Comparison of ENCODE assay signal across 8 cellular contexts in genomic region chr1:185156321-185156853, GRCh38. TPM values are rescaled to one million over a fixed set of nuclear protein-coding genes. Genes with fewer than 3 reads are reported as not detected.
DNase-seq lines count a peak whose midpoint lies in the region; ATAC-seq and TF ChIP-seq lines count a peak whose summit lies in the region.

No MANE protein-coding gene starts in this region.

- H3K4me1 Mint-ChIP-seq in CD14-positive monocyte: peaks cover 42% of the 10 kb centered on the region
- H3K4me1 Mint-ChIP-seq in natural killer cell treated with Interleukin-12 subunit alpha and Interleukin-12 subunit beta and Interleukin-15 and Interleukin-18, amount 100 ng/mL, for 72 hours (ENCODE audit: low read depth in 2 of 2): peaks cover 34 to 43% of the 10 kb centered on the region in 2 donors

- H3K4me3 Mint-ChIP-seq in CD14-positive monocyte: peak overlapping the region; percentile 95 to 99
- peak overlapping the region; percentile 98 for H3K4me3 Mint-ChIP-seq in natural killer cell treated with Interleukin-12 subunit alpha and Interleukin-12 subunit beta and Interleukin-15 and Interleukin-18, amount 100 ng/mL, for 72 hours

- TF ChIP-seq CTCF in CD14-positive monocyte (IDR thresholded peaks at IDR 0.05): no peak
- no peak for TF ChIP-seq CTCF in epithelial cell of proximal tubule (conservative IDR thresholded peaks at IDR 0.05; ENCODE audit: low read depth, low read length)

- peak overlapping the region; percentile 83 for H3K27ac ChIP-seq in SK-N-MC

- H3K27ac Mint-ChIP-seq in CD14-positive monocyte: peak overlapping the region; percentile 97 to 99 (median 99)
- peak overlapping the region; percentile 92 for H3K27ac Mint-ChIP-seq in natural killer cell treated with Interleukin-12 subunit alpha and Interleukin-12 subunit beta and Interleukin-15 and Interleukin-18, amount 100 ng/mL, for 72 hours

- H3K4me3 ChIP-seq in SK-N-MC: peak overlapping the region; percentile 95
- H3K4me3 ChIP-seq in epithelial cell of proximal tubule (ENCODE audit: low read depth, low read length): peak overlapping the region; percentile 87

- H3K36me3 Mint-ChIP-seq in CD14-positive monocyte: peaks cover 5 to 8% of the 10 kb centered on the region in 2 donors
- H3K36me3 Mint-ChIP-seq in natural killer cell treated with Interleukin-12 subunit alpha and Interleukin-12 subunit beta and Interleukin-15 and Interleukin-18, amount 100 ng/mL, for 72 hours: no peaks in the 10 kb centered on the region

- intact Hi-C loops in CD14-positive monocyte (cut with micrococcal nuclease): loop anchor here (2.0 to 10.0 kb wide), 8 partner anchors 114 to 1218 kb away; partner anchors contain the start of genes EDEM3 (in 2 of the 2), IVNS1ABP (in 2 of the 2), ODR4 (in 1 of the 2) and TPR (in 1 of the 2)

- DNase-seq in CD14-positive monocyte (ENCODE audit: low spot score): peak; percentile 44
- no peak for DNase-seq in SK-N-MC (ENCODE audit: low read depth, low spot score)
- DNase-seq in epithelial cell of proximal tubule (ENCODE audit: low read depth): no peak
- no peak for DNase-seq in natural killer cell treated with Interleukin-12 subunit alpha and Interleukin-12 subunit beta and Interleukin-15 and Interleukin-18, amount 100 ng/mL, for 72 hours (ENCODE audit: low spot score)
- no peak for DNase-seq in middle frontal gyrus (ENCODE audit: extremely low spot score, low spot score)
- DNase-seq in occipital lobe (lab: John Stamatoyannopoulos, UW): no peak

- no peaks in the 10 kb centered on the region for H3K36me3 ChIP-seq in SK-N-MC (ENCODE audit: insufficient read depth, low read length)

- no peaks in the 10 kb centered on the region for H3K9me3 ChIP-seq in SK-N-MC (ENCODE audit: low read depth, low read length)

- ATAC-seq in GM19023 (IDR thresholded peaks at IDR 0.05; ENCODE audit: unreplicated experiment) (peak; percentile 29), HG03135 (IDR thresholded peaks at IDR 0.05; ENCODE audit: unreplicated experiment) (peak; percentile 21)
- peak; percentile 46 to 53 for ATAC-seq in natural killer cell treated with Interleukin-12 subunit alpha and Interleukin-12 subunit beta and Interleukin-15 and Interleukin-18, amount 100 ng/mL, for 72 hours

- peaks cover 0 to 2% (median 0%) of the 10 kb centered on the region in 7 donors for H3K9me3 Mint-ChIP-seq in CD14-positive monocyte
- no peaks in the 10 kb centered on the region for H3K9me3 Mint-ChIP-seq in natural killer cell treated with Interleukin-12 subunit alpha and Interleukin-12 subunit beta and Interleukin-15 and Interleukin-18, amount 100 ng/mL, for 72 hours

- H3K9ac ChIP-seq in SK-N-MC (ENCODE audit: insufficient read length): peak overlapping the region; percentile 93

- peaks cover 0 to 3% (median 2%) of the 10 kb centered on the region in 3 donors for H3K27me3 Mint-ChIP-seq in CD14-positive monocyte (ENCODE audit: low read depth in 3 of 3)
- H3K27me3 Mint-ChIP-seq in natural killer cell treated with Interleukin-12 subunit alpha and Interleukin-12 subunit beta and Interleukin-15 and Interleukin-18, amount 100 ng/mL, for 72 hours: no peaks in the 10 kb centered on the region

RNA-seq across cellular contexts. Expression of gene TRMT1L, which starts 0.4 kb away (rescaled TPM):
- polyA plus RNA-seq in CD14-positive monocyte: 10 to 100 TPM in 1 of 2 donors, 1 to 10 TPM in 1; 5.0 to 11.5 TPM
- 15.8 and 17.7 TPM in 2 replicates for total RNA-seq in epithelial cell of proximal tubule
- total RNA-seq in natural killer cell treated with Interleukin-12 subunit alpha and Interleukin-12 subunit beta and Interleukin-15 and Interleukin-18, amount 100 ng/mL, for 72 hours: 10 to 100 TPM; 10.6 to 15.0 TPM
- 20.6 TPM for total RNA-seq in occipital lobe

RNA-seq across cellular contexts. Expression of gene SWT1, which starts 0.6 kb away (rescaled TPM):
- polyA plus RNA-seq in CD14-positive monocyte: 1 to 10 TPM in 1 of 2 donors, under 1 TPM in 1; 0.89 to 1.7 TPM
- 1.3 and 2.4 TPM in 2 replicates for total RNA-seq in epithelial cell of proximal tubule
- total RNA-seq in natural killer cell treated with Interleukin-12 subunit alpha and Interleukin-12 subunit beta and Interleukin-15 and Interleukin-18, amount 100 ng/mL, for 72 hours: 1 to 10 TPM; 2.2 to 2.3 TPM
- 61.3 TPM for total RNA-seq in occipital lobe

Comparison
In these comparisons a context has a peak if more than half of its experiments do, and no peak if none do; other contexts are left out.
1. RNA of gene SWT1, which starts 0.6 kb away (total RNA-seq): 61.3 TPM in occipital lobe (single experiment); 1.3 to 2.4 TPM in epithelial cell of proximal tubule and 2.2 to 2.3 TPM in natural killer cell treated with Interleukin-12 subunit alpha and Interleukin-12 subunit beta and Interleukin-15 and Interleukin-18, amount 100 ng/mL, for 72 hours; every median in the first group is over 10 times any median in the second.
2. Peak in every context shown above with its lines, with median percentiles within 50 percentile points of each other: ATAC-seq.